In the genomic region with DNA sequence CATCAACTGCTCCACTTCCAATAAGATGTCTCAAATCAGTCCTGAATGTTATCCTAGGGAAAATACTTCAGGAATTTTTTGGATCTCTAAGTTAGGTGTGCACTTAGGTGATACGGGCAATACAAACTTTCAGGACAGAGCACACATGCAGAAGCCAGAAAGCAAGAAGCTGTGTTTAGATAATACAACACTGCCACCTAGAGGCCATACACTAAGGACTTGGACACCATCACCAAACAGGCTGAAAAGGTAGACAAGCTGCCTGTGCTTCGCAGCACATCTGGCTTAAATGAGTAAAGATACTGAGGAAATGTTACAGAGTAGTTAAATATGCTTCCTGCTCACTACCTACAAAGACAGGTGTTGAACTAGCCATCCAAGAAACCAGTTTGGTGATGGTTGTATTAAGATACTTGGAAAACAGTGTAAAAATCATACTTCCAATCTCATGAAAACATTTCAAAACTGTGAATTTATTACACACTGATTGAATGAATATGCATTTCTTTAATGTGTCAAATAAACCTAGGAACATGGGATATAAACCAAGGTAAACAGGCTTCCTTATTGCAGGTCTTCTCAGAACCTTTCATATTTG, we compare ENCODE assay signal across 8 cellular contexts. TPM values are rescaled to one million over a fixed set of nuclear protein-coding genes. Genes with fewer than 3 reads are reported as not detected.
DNase-seq lines count a peak whose midpoint lies in the region; ATAC-seq, FAIRE-seq and TF ChIP-seq lines count a peak whose summit lies in the region.

No MANE protein-coding gene starts in this region.

- H3K4ac ChIP-seq in mesendoderm (ENCODE audit: low read depth, low read length) = no peak overlapping the region

- H2BK15ac ChIP-seq in mesendoderm (replicated peaks; ENCODE audit: low read depth) = no peak overlapping the region

- no peaks in the 10 kb centered on the region for H3K27me3 ChIP-seq in mesendoderm (ENCODE audit: insufficient read depth, low read length, poor library complexity)

- no peak overlapping the region for H4K5ac ChIP-seq in mesendoderm (ENCODE audit: low read length)

- H3K9ac ChIP-seq in mesendoderm (ENCODE audit: low read length) = no peak overlapping the region

- no peaks in the 10 kb centered on the region for H3K4me1 ChIP-seq in mesendoderm (ENCODE audit: control insufficient read depth, low read depth, low read length)

- peaks cover 4% of the 10 kb centered on the region for H3K36me3 ChIP-seq in mesendoderm (ENCODE audit: control insufficient read depth, insufficient read depth, low read length)

- peak; percentile 86 for FAIRE-seq in TTC549 (lab: Jason Lieb, UNC)
- peak; percentile 84 for FAIRE-seq in endometrium (lab: Jason Lieb, UNC)

- H3K79me1 ChIP-seq in mesendoderm (ENCODE audit: low read length) = no peaks in the 10 kb centered on the region

- no peak overlapping the region for H3K4me2 ChIP-seq in mesendoderm (ENCODE audit: low read length)

- no peak overlapping the region for H2BK120ac ChIP-seq in mesendoderm (ENCODE audit: low read depth, low read length)

- no peak overlapping the region for H3K4me3 ChIP-seq in HFF-Myc (replicated peaks; ENCODE audit: low read depth, low read length)
- no peak overlapping the region for H3K4me3 ChIP-seq in mesendoderm (ENCODE audit: low read length)

- ATAC-seq in GM21423 (IDR thresholded peaks at IDR 0.05; ENCODE audit: unreplicated experiment) = no peak

- H2AK5ac ChIP-seq in mesendoderm (ENCODE audit: low read length) = no peak overlapping the region

- no CpG with 5 or more reads among the region's 2 CpGs for WGBS in mesendoderm (ENCODE audit: extremely low coverage, insufficient coverage, low lambda C conversion rate)

- no peak overlapping the region for H3K18ac ChIP-seq in mesendoderm (ENCODE audit: low read length)

- no peak overlapping the region for H3K56ac ChIP-seq in mesendoderm (ENCODE audit: low read length)

- DNase-seq in DMS53 treated with DMSO at 0.1 percent for 48 hours (lab: John Stamatoyannopoulos, UW; ENCODE audit: unreplicated experiment) (peak; percentile 91), HFF-Myc (ENCODE audit: extremely low read depth, low read depth) (peak; percentile 67), NCI-H2171 treated with DMSO at 0.1 percent for 48 hours (lab: John Stamatoyannopoulos, UW) (peak; percentile 89), mesendoderm (peak; percentile 89), ureter (ENCODE audit: low spot score) (peak; percentile 68)

- no peak overlapping the region for H2BK5ac ChIP-seq in mesendoderm (ENCODE audit: low read length)

- H3K23ac ChIP-seq in mesendoderm (ENCODE audit: low read length) = no peak overlapping the region

- H4K8ac ChIP-seq in mesendoderm (ENCODE audit: low read depth, low read length) = no peak overlapping the region

- no peak overlapping the region for H3K27ac ChIP-seq in mesendoderm (ENCODE audit: low read depth, low read length)

- no peaks in the 10 kb centered on the region for H3K79me2 ChIP-seq in mesendoderm (ENCODE audit: control insufficient read depth, insufficient read depth, low read length)

- peak; percentile 71 for TF ChIP-seq CTCF in HFF-Myc (IDR thresholded peaks at IDR 0.05; ENCODE audit: low read depth, low read length, missing control alignments)

RNA-seq across cellular contexts. Expression of gene RRAGC, which starts 24.2 kb away (rescaled TPM):
- 12.3 TPM for polyA plus RNA-seq in mesendoderm (2013, experiment 1 of 2)
- 12.5 TPM for polyA plus RNA-seq in mesendoderm (2013, experiment 2 of 2)
- total RNA-seq in ureter = 22.0 TPM

RNA-seq across cellular contexts. Expression of gene MYCBP, which starts 37.8 kb away (rescaled TPM):
- 47.2 TPM for polyA plus RNA-seq in mesendoderm (2013, experiment 1 of 2)
- polyA plus RNA-seq in mesendoderm (2013, experiment 2 of 2) = 50.5 TPM
- 29.6 TPM for total RNA-seq in ureter

RNA-seq across cellular contexts. Expression of gene GJA9, which starts 46.1 kb away (rescaled TPM):
- not detected for polyA plus RNA-seq in mesendoderm (2013, experiment 1 of 2)
- not detected for polyA plus RNA-seq in mesendoderm (2013, experiment 2 of 2)
- 0.42 TPM for total RNA-seq in ureter
